Comparison of ENCODE assay signal across 8 cellular contexts in the genomic region with DNA sequence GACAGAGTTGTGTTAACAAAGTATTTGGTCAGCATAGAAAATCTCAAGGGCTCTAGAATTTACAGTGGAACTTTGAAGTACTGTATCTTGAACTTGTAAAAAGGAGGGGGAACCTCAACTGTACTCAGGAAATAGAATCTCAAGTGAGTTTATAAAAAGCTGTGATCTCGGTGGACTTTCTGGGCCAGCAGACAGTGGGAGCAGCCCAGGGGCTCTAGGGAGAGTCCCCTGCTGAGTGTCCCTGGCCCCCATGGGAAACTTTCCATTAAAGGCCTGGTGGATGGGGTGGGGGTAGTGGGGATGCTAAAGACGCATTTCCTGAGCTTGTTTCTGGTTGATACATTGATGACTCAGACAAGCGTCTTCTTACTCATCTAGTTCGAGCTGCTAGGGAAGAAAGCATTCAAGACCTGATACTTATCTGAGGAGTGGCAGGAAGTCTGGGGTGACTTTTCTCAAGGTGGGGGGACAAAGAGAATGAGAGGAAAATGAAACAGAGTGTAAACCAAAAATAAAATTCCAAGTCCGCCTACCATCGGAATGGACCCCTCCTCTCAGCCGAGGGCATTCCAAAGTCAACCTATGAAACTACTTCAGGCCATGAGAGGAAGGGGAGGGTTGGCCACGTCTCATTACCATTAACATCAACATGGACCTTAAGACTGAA.
DNase-seq lines count a peak whose midpoint lies in the region; ATAC-seq and TF ChIP-seq lines count a peak whose summit lies in the region.

No MANE protein-coding gene starts in this region.

- in situ Hi-C loops in brain microvascular endothelial cell (cut with HindIII; ENCODE audit: low pct_ligation_motif_present, low sequenced_read_pairs) = no loop called here

- DNase-seq in T1000 (lab: John Stamatoyannopoulos, UW) (peak; percentile 22), brain microvascular endothelial cell (peak; percentile 97), osteocyte (ENCODE audit: extremely low spot score, unreplicated experiment) (no peak), DMS114 treated with DMSO at 0.1 percent for 48 hours (lab: John Stamatoyannopoulos, UW; ENCODE audit: unreplicated experiment) (no peak), C1 segment of cervical spinal cord (lab: John Stamatoyannopoulos, UW) (no peak), epidermal melanocyte (ENCODE audit: insufficient read length, low spot score) (no peak)

- no peaks in the 10 kb centered on the region for H3K36me3 ChIP-seq in brain microvascular endothelial cell (replicated peaks)

- peaks cover 15% of the 10 kb centered on the region for H3K36me3 Mint-ChIP-seq in osteocyte (ENCODE audit: unreplicated experiment)

- peak overlapping the region; percentile 91 for H3K27ac ChIP-seq in brain microvascular endothelial cell

- H3K4me3 Mint-ChIP-seq in osteocyte (ENCODE audit: unreplicated experiment) = no peak overlapping the region

- no peak overlapping the region for H3K4me3 ChIP-seq in brain microvascular endothelial cell (ENCODE audit: low read depth, low read length)

- peak; percentile 85 for ATAC-seq in GM18909 (IDR thresholded peaks at IDR 0.05; ENCODE audit: poor library complexity, unreplicated experiment)
- ATAC-seq in HG03064 (IDR thresholded peaks at IDR 0.05; ENCODE audit: low read depth, unreplicated experiment) = peak; percentile 75

- H3K27me3 Mint-ChIP-seq in osteocyte (ENCODE audit: unreplicated experiment) = no peaks in the 10 kb centered on the region

- H3K27me3 ChIP-seq in brain microvascular endothelial cell (replicated peaks) = no peaks in the 10 kb centered on the region

- H3K9me3 Mint-ChIP-seq in osteocyte (ENCODE audit: unreplicated experiment) = no peaks in the 10 kb centered on the region

- TF ChIP-seq CTCF in brain microvascular endothelial cell (IDR thresholded peaks at IDR 0.05; ENCODE audit: low read depth, low read length, missing control alignments) = no peak
- TF ChIP-seq CTCF in osteocyte (IDR thresholded peaks at IDR 0.05) = no peak

- peaks cover 16% of the 10 kb centered on the region for H3K4me1 Mint-ChIP-seq in osteocyte (ENCODE audit: unreplicated experiment)

- peak overlapping the region; percentile 85 for H3K27ac Mint-ChIP-seq in osteocyte (ENCODE audit: unreplicated experiment)

Comparison
In these comparisons a context has a peak if more than half of its experiments do, and no peak if none do; other contexts are left out.
1. DNase-seq: peak in T1000 (single experiment) and brain microvascular endothelial cell (single experiment); none in osteocyte (single experiment), DMS114 treated with DMSO at 0.1 percent for 48 hours (single experiment), C1 segment of cervical spinal cord (0 of 14) and epidermal melanocyte (single experiment).